In the genomic region with DNA sequence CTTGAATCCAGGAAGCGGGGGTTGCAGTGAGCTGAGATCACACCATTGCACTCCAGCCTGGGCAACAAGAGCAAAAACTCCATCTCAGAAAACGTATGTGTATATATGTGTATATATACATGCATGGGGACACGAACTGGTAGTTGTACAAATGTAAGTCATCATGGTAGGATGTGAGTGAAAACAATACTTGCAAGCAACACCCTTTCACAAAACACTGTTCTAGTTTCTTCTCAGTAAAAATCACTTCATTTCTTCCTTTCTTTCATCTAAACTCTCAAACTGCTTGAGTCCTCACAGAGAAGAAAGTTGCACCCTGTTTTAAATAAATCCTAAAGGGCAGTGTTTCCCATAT, we compare ENCODE assay signal across 1 cellular context.
TF ChIP-seq lines count a peak whose summit lies in the region.

No MANE protein-coding gene starts in this region.

TF ChIP-seq in HEK293, 187 proteins besides CTCF, POLR2A, EP300 and RAD21 (continued from another document):
- TF ChIP-seq, protein P1, sequence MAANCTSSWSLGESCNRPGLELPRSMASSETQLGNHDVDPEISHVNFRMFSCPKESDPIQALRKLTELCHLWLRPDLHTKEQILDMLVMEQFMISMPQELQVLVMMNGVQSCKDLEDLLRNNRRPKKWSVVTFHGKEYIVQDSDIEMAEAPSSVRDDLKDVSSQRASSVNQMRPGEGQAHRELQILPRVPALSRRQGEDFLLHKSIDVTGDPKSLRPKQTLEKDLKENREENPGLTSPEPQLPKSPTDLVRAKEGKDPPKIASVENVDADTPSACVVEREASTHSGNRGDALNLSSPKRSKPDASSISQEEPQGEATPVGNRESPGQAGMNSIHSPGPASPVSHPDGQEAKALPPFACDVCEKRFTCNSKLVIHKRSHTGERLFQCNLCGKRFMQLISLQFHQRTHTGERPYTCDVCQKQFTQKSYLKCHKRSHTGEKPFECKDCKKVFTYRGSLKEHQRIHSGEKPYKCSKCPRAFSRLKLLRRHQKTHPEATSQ (tag by site-specific recombination; IDR thresholded peaks at IDR 0.05): no peak
TF ChIP-seq in HEK293: peak in this region for 2.
